Comparison of ENCODE assay signal across 1 cellular context in the genomic region with DNA sequence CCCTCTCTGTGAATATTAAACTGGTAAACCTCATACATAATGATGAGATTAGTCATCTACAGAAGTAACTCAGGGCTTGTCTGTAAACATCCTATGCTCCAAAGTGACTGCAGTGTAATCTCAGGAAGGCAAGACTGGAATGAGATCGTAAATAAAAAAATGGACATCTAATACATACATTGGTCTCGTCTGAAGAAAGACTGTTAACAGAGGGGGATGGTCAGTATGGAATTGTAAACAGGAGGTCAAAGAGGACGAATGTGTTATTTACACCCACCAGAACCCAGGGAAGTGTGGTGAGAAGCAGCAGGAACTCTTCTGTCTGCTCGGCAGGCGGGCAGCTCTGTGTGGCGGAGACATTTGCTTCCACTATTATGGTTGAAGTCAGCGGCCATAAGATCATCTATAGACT.
TF ChIP-seq lines count a peak whose summit lies in the region.

No MANE protein-coding gene starts in this region.

TF ChIP-seq in HepG2, 621 proteins besides CTCF, POLR2A, EP300 and RAD21 (continued from another document):
- TF ChIP-seq, protein P1, sequence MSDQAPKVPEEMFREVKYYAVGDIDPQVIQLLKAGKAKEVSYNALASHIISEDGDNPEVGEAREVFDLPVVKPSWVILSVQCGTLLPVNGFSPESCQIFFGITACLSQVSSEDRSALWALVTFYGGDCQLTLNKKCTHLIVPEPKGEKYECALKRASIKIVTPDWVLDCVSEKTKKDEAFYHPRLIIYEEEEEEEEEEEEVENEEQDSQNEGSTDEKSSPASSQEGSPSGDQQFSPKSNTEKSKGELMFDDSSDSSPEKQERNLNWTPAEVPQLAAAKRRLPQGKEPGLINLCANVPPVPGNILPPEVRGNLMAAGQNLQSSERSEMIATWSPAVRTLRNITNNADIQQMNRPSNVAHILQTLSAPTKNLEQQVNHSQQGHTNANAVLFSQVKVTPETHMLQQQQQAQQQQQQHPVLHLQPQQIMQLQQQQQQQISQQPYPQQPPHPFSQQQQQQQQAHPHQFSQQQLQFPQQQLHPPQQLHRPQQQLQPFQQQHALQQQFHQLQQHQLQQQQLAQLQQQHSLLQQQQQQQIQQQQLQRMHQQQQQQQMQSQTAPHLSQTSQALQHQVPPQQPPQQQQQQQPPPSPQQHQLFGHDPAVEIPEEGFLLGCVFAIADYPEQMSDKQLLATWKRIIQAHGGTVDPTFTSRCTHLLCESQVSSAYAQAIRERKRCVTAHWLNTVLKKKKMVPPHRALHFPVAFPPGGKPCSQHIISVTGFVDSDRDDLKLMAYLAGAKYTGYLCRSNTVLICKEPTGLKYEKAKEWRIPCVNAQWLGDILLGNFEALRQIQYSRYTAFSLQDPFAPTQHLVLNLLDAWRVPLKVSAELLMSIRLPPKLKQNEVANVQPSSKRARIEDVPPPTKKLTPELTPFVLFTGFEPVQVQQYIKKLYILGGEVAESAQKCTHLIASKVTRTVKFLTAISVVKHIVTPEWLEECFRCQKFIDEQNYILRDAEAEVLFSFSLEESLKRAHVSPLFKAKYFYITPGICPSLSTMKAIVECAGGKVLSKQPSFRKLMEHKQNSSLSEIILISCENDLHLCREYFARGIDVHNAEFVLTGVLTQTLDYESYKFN (CRISPR knock-in tag; conservative IDR thresholded peaks at IDR 0.05), result peak; percentile 28; the same call in 1 of the 2 replicates
